In the genomic region with DNA sequence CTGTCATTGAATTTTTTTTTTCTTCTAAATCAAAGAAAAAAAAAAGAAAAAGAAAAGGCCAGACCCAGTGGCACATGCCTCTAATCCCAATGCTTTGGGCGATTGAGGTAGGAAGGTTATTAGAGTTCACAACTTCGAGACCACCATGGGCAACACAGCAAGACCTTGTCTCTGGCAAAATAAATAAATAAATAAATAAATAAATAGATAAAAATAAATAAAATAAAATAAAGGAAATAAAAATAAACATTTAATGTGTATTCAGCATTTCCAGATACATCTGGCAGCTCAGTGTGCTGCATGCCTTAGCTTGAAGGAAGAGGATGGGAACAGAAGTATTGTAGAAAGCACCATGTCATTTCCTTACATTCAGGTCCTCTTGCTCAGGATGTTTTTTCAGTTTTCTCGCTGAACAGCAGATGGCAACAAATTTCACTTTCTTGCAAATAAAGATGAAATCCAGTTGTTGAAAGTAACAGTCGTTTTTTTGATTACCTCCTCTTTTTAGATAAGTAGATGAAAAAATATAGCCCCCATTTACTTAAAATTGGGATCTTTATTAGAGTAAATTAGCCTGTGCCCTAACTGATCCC, we compare ENCODE assay signal across 8 cellular contexts. TPM values are rescaled to one million over a fixed set of nuclear protein-coding genes. Genes with fewer than 3 reads are reported as not detected.
A peak's percentile ranks its signal among the peaks of the same experiment; 100 is the strongest.
DNase-seq lines count a peak whose midpoint lies in the region; ATAC-seq and TF ChIP-seq lines count a peak whose summit lies in the region.

No MANE protein-coding gene starts in this region.

- H3K4me3 ChIP-seq in upper lobe of right lung = no peak overlapping the region

- intact Hi-C loops in natural killer cell (cut with micrococcal nuclease) = no loop called here
- intact Hi-C loops in activated B cell treated with CpG ODN at 0.5 μM for 24 hours (cut with micrococcal nuclease) = loop anchor here (1.0 to 5.0 kb wide), 3 partner anchors 35 to 153 kb away; partner anchors contain the start of gene ANKRD39
- intact Hi-C loops in upper lobe of right lung (cut with DNase I) = no loop called here

- H3K27me3 ChIP-seq in upper lobe of right lung = no peaks in the 10 kb centered on the region

- no peak overlapping the region for H3K4me3 Mint-ChIP-seq in natural killer cell
- H3K4me3 Mint-ChIP-seq in natural killer cell treated with Interleukin-12 subunit alpha and Interleukin-12 subunit beta and Interleukin-15 and Interleukin-18, amount 100 ng/mL, for 72 hours = no peak overlapping the region
- H3K4me3 Mint-ChIP-seq in activated B cell treated with CpG ODN at 0.5 μM for 24 hours = no peak overlapping the region
- H3K4me3 Mint-ChIP-seq in immature natural killer cell = no peak overlapping the region

- CTCF ChIA-PET in activated B cell treated with CpG ODN at 0.5 μM for 24 hours (lab: Charles Lee) = interaction anchor here (0.9 to 1.7 kb wide), 3 partner anchors 58 to 154 kb away, joined by 3 to 8 read pairs (median 4); partner anchors contain the start of gene ANKRD39

- TF ChIP-seq CTCF in natural killer cell (IDR thresholded peaks at IDR 0.05) (peak; percentile 20), activated B cell treated with CpG ODN at 0.5 μM for 24 hours (IDR thresholded peaks at IDR 0.05) (no peak), upper lobe of right lung (IDR thresholded peaks at IDR 0.05) (peak; percentile 47)

- H3K36me3 Mint-ChIP-seq in natural killer cell (no peaks in the 10 kb centered on the region), activated B cell treated with CpG ODN at 0.5 μM for 24 hours (ENCODE audit: low read depth) (no peaks in the 10 kb centered on the region), immature natural killer cell (no peaks in the 10 kb centered on the region)
- H3K36me3 Mint-ChIP-seq in natural killer cell treated with Interleukin-12 subunit alpha and Interleukin-12 subunit beta and Interleukin-15 and Interleukin-18, amount 100 ng/mL, for 72 hours = no peaks in the 10 kb centered on the region
- H3K36me3 Mint-ChIP-seq in activated naive CD4-positive, alpha-beta T cell treated with anti-CD3 and anti-CD28 coated beads, Interleukin-2, amount 50 U/mL, for 72 hours = no peaks in the 10 kb centered on the region

- H3K27ac ChIP-seq in upper lobe of right lung = no peak overlapping the region

- ATAC-seq in natural killer cell (peak in 1 of 3 donors; percentile 30), activated B cell treated with CpG ODN at 0.5 μM for 24 hours (ENCODE audit: low read depth) (peak; percentile 34), upper lobe of right lung (no peak), GM18498 (IDR thresholded peaks at IDR 0.05; ENCODE audit: unreplicated experiment) (no peak)
- no peak for ATAC-seq in natural killer cell treated with Interleukin-12 subunit alpha and Interleukin-12 subunit beta and Interleukin-15 and Interleukin-18, amount 100 ng/mL, for 72 hours
- ATAC-seq in activated naive CD4-positive, alpha-beta T cell treated with anti-CD3 and anti-CD28 coated beads, Interleukin-2, amount 50 U/mL, for 72 hours = no peak

- no peaks in the 10 kb centered on the region for H3K36me3 ChIP-seq in upper lobe of right lung

- H3K4me1 Mint-ChIP-seq in natural killer cell (no peaks in the 10 kb centered on the region), activated B cell treated with CpG ODN at 0.5 μM for 24 hours (no peaks in the 10 kb centered on the region), immature natural killer cell (no peaks in the 10 kb centered on the region)
- no peaks in the 10 kb centered on the region for H3K4me1 Mint-ChIP-seq in natural killer cell treated with Interleukin-12 subunit alpha and Interleukin-12 subunit beta and Interleukin-15 and Interleukin-18, amount 100 ng/mL, for 72 hours (ENCODE audit: low read depth in 2 of 2)

- POLR2A ChIA-PET in activated B cell treated with CpG ODN at 0.5 μM for 24 hours (lab: Charles Lee) = no interaction called here

- H3K9me3 Mint-ChIP-seq in natural killer cell (no peaks in the 10 kb centered on the region), activated B cell treated with CpG ODN at 0.5 μM for 24 hours (no peaks in the 10 kb centered on the region), immature natural killer cell (peaks cover 0 to 2% (median 0%) of the 10 kb centered on the region in 6 donors)
- H3K9me3 Mint-ChIP-seq in natural killer cell treated with Interleukin-12 subunit alpha and Interleukin-12 subunit beta and Interleukin-15 and Interleukin-18, amount 100 ng/mL, for 72 hours = no peaks in the 10 kb centered on the region
- H3K9me3 Mint-ChIP-seq in activated naive CD4-positive, alpha-beta T cell treated with anti-CD3 and anti-CD28 coated beads, Interleukin-2, amount 50 U/mL, for 72 hours = no peaks in the 10 kb centered on the region

- H3K9me3 ChIP-seq in upper lobe of right lung = no peaks in the 10 kb centered on the region

- no peaks in the 10 kb centered on the region for H3K4me1 ChIP-seq in upper lobe of right lung

- H3K27me3 Mint-ChIP-seq in natural killer cell (ENCODE audit: low read depth in 2 of 2) (peaks cover 29 to 46% of the 10 kb centered on the region in 2 donors), activated B cell treated with CpG ODN at 0.5 μM for 24 hours (peaks cover 7% of the 10 kb centered on the region), immature natural killer cell (ENCODE audit: low read depth in 3 of 3) (peaks cover 2 to 19% (median 3%) of the 10 kb centered on the region in 3 donors)
- peaks cover 21 to 42% of the 10 kb centered on the region in 2 donors for H3K27me3 Mint-ChIP-seq in natural killer cell treated with Interleukin-12 subunit alpha and Interleukin-12 subunit beta and Interleukin-15 and Interleukin-18, amount 100 ng/mL, for 72 hours

- H3K27ac Mint-ChIP-seq in natural killer cell (no peak overlapping the region), activated B cell treated with CpG ODN at 0.5 μM for 24 hours (no peak overlapping the region), immature natural killer cell (no peak overlapping the region)
- H3K27ac Mint-ChIP-seq in natural killer cell treated with Interleukin-12 subunit alpha and Interleukin-12 subunit beta and Interleukin-15 and Interleukin-18, amount 100 ng/mL, for 72 hours = no peak overlapping the region
- H3K27ac Mint-ChIP-seq in activated naive CD4-positive, alpha-beta T cell treated with anti-CD3 and anti-CD28 coated beads, Interleukin-2, amount 50 U/mL, for 72 hours = no peak overlapping the region

- DNase-seq in natural killer cell (no peak), NCI-H146 treated with DMSO at 0.1 percent for 48 hours (lab: John Stamatoyannopoulos, UW; ENCODE audit: unreplicated experiment) (peak; percentile 42), activated B cell treated with CpG ODN at 0.5 μM for 24 hours (no peak), immature natural killer cell (peak; percentile 20 to 32 (median 28)), upper lobe of right lung (no peak)
- DNase-seq in natural killer cell treated with Interleukin-12 subunit alpha and Interleukin-12 subunit beta and Interleukin-15 and Interleukin-18, amount 100 ng/mL, for 72 hours (ENCODE audit: low spot score) = no peak
- no peak for DNase-seq in activated naive CD4-positive, alpha-beta T cell treated with anti-CD3 and anti-CD28 coated beads, Interleukin-2, amount 50 U/mL, for 72 hours (ENCODE audit: low spot score in 2 of 2)

RNA-seq across cellular contexts. Expression of gene FAM178B, which starts 25.7 kb away (rescaled TPM):
- total RNA-seq in natural killer cell (1 to 10 TPM; 1.1 to 2.3 (median 1.2) TPM), activated B cell treated with CpG ODN at 0.5 μM for 24 hours (not detected in 2 replicates), upper lobe of right lung (0.67 TPM)
- total RNA-seq in natural killer cell treated with Interleukin-12 subunit alpha and Interleukin-12 subunit beta and Interleukin-15 and Interleukin-18, amount 100 ng/mL, for 72 hours = not detected
- 1 to 10 TPM in 1 of 3 donors, under 1 TPM in 2; 0.42 to 1.5 (median 0.99) TPM for polyA plus RNA-seq in immature natural killer cell
- under 1 TPM; 0.31 to 0.43 TPM for total RNA-seq in activated naive CD4-positive, alpha-beta T cell treated with anti-CD3 and anti-CD28 coated beads, Interleukin-2, amount 50 U/mL, for 72 hours

Comparison
In these comparisons a context has a peak if more than half of its experiments do, and no peak if none do; other contexts are left out.
1. DNase-seq: peak in NCI-H146 treated with DMSO at 0.1 percent for 48 hours (single experiment) and immature natural killer cell (3 of 3); none in natural killer cell (single experiment), natural killer cell treated with Interleukin-12 subunit alpha and Interleukin-12 subunit beta and Interleukin-15 and Interleukin-18, amount 100 ng/mL, for 72 hours (single experiment), activated B cell treated with CpG ODN at 0.5 μM for 24 hours (single experiment), upper lobe of right lung (single experiment) and activated naive CD4-positive, alpha-beta T cell treated with anti-CD3 and anti-CD28 coated beads, Interleukin-2, amount 50 U/mL, for 72 hours (0 of 2).